Comparison of ENCODE assay signal across 9 cellular contexts in genomic region chr17:77318491-77319210, GRCh38.
DNase-seq lines count a peak whose midpoint lies in the region; ATAC-seq, FAIRE-seq and TF ChIP-seq lines count a peak whose summit lies in the region.
"Had no signal": no experiment of that assay in that cellular context is flagged by ENCODE, and none has a peak within 500 bp of the region (broad histone marks: within the 10 kb centered on the region; RNA-seq: fewer than 3 reads in every experiment).

No MANE protein-coding gene starts in this region.

- no peaks in the 10 kb centered on the region for H3K27me3 Mint-ChIP-seq in activated CD4-positive, alpha-beta memory T cell treated with anti-CD3 and anti-CD28 coated beads for 36 hours
- H3K27me3 Mint-ChIP-seq in activated CD4-positive, alpha-beta memory T cell treated with anti-CD3 and anti-CD28 coated beads, Interleukin-2, amount 10 ng/mL, durations not matched to agents 7 days and 5 days: no peaks in the 10 kb centered on the region
- H3K27me3 Mint-ChIP-seq in activated naive CD8-positive, alpha-beta T cell treated with anti-CD3 and anti-CD28 coated beads for 36 hours: no peaks in the 10 kb centered on the region

- CTCF ChIA-PET in activated CD4-positive, alpha-beta memory T cell treated with anti-CD3 and anti-CD28 coated beads for 36 hours (lab: Charles Lee): no interaction called here
- CTCF ChIA-PET in activated CD4-positive, alpha-beta memory T cell treated with anti-CD3 and anti-CD28 coated beads, Interleukin-2, amount 10 ng/mL, durations not matched to agents 7 days and 5 days (lab: Charles Lee): no interaction called here

- H3K4me3 Mint-ChIP-seq in activated CD4-positive, alpha-beta memory T cell treated with anti-CD3 and anti-CD28 coated beads for 36 hours: no peak overlapping the region
- no peak overlapping the region for H3K4me3 Mint-ChIP-seq in activated CD4-positive, alpha-beta memory T cell treated with anti-CD3 and anti-CD28 coated beads, Interleukin-2, amount 10 ng/mL, durations not matched to agents 7 days and 5 days
- H3K4me3 Mint-ChIP-seq in activated naive CD8-positive, alpha-beta T cell treated with anti-CD3 and anti-CD28 coated beads for 36 hours: peak overlapping the region; percentile 82

- TF ChIP-seq CTCF in keratinocyte (optimal IDR thresholded peaks at IDR 0.05 in 1 of 3, IDR thresholded peaks at IDR 0.05 in 1 of 3, conservative IDR thresholded peaks at IDR 0.05 in 1 of 3; ENCODE audit: extremely low read depth in 1 of 3, insufficient read depth in 2 of 3, low read length in 3 of 3): no peak
- TF ChIP-seq CTCF in thyroid gland (IDR thresholded peaks at IDR 0.05): no peak

- 20 to 31% methylated on average over 13 to 14 of the region's 14 CpGs for WGBS in thyroid gland, 2 donors

- peaks cover 73% of the 10 kb centered on the region for H3K79me2 ChIP-seq in keratinocyte (ENCODE audit: control insufficient read depth, insufficient read depth, low read length)

- no peak for DNase-seq in activated CD4-positive, alpha-beta memory T cell treated with anti-CD3 and anti-CD28 coated beads for 36 hours
- DNase-seq in activated CD4-positive, alpha-beta memory T cell treated with anti-CD3 and anti-CD28 coated beads, Interleukin-2, amount 10 ng/mL, durations not matched to agents 7 days and 5 days: no peak
- no peak for DNase-seq in activated naive CD8-positive, alpha-beta T cell treated with anti-CD3 and anti-CD28 coated beads for 36 hours
- DNase-seq in keratinocyte (ENCODE audit: low read depth, low spot score) (no peak), thyroid gland (peak; percentile 74 to 79), H54 (ENCODE audit: insufficient read length, low spot score) (no peak), amniotic stem cell (lab: John Stamatoyannopoulos, UW) (no peak)
- DNase-seq: NCI-H2029 had no signal

- H3K36me3 Mint-ChIP-seq in activated CD4-positive, alpha-beta memory T cell treated with anti-CD3 and anti-CD28 coated beads for 36 hours: no peaks in the 10 kb centered on the region
- H3K36me3 Mint-ChIP-seq in activated CD4-positive, alpha-beta memory T cell treated with anti-CD3 and anti-CD28 coated beads, Interleukin-2, amount 10 ng/mL, durations not matched to agents 7 days and 5 days (ENCODE audit: low read depth): no peaks in the 10 kb centered on the region
- H3K36me3 Mint-ChIP-seq in activated naive CD8-positive, alpha-beta T cell treated with anti-CD3 and anti-CD28 coated beads for 36 hours: no peaks in the 10 kb centered on the region

- H3K27me3 ChIP-seq in keratinocyte (ENCODE audit: control insufficient read depth, extremely low read depth, insufficient read depth, low read length): no peaks in the 10 kb centered on the region
- H3K27me3 ChIP-seq in thyroid gland: no peaks in the 10 kb centered on the region

- H3K36me3 ChIP-seq in keratinocyte (ENCODE audit: control insufficient read depth in 2 of 2, extremely low read depth in 1 of 2, insufficient read depth in 2 of 2, low read length in 2 of 2) (peaks cover 11 to 22% of the 10 kb centered on the region in 2 experiments), thyroid gland (no peaks in the 10 kb centered on the region)

- dilution Hi-C loops in keratinocyte (cut with MboI; ENCODE audit: extremely low pct_ligation_motif_present, low sequenced_read_pairs): no loop called here

- peak overlapping the region in 2 of 3 experiments; percentile 46 to 83 for H3K4me3 ChIP-seq in keratinocyte (ENCODE audit: control insufficient read depth in 2 of 3, extremely low read depth in 1 of 3, insufficient read depth in 2 of 3, low read depth in 1 of 3, low read length in 3 of 3)
- no peak overlapping the region for H3K4me3 ChIP-seq in thyroid gland (replicated peaks in 1 of 3)

- H2AFZ ChIP-seq in keratinocyte (ENCODE audit: control insufficient read depth, low read length): no peak overlapping the region

- peaks cover 10% of the 10 kb centered on the region for H3K9me1 ChIP-seq in keratinocyte (ENCODE audit: control insufficient read depth, extremely low read depth, insufficient read depth, low read length)

- peak overlapping the region; percentile 93 for H3K27ac Mint-ChIP-seq in activated CD4-positive, alpha-beta memory T cell treated with anti-CD3 and anti-CD28 coated beads for 36 hours
- H3K27ac Mint-ChIP-seq in activated CD4-positive, alpha-beta memory T cell treated with anti-CD3 and anti-CD28 coated beads, Interleukin-2, amount 10 ng/mL, durations not matched to agents 7 days and 5 days: no peak overlapping the region
- peak overlapping the region; percentile 89 for H3K27ac Mint-ChIP-seq in activated naive CD8-positive, alpha-beta T cell treated with anti-CD3 and anti-CD28 coated beads for 36 hours

- no peaks in the 10 kb centered on the region for H3K9me3 Mint-ChIP-seq in activated CD4-positive, alpha-beta memory T cell treated with anti-CD3 and anti-CD28 coated beads for 36 hours
- no peaks in the 10 kb centered on the region for H3K9me3 Mint-ChIP-seq in activated CD4-positive, alpha-beta memory T cell treated with anti-CD3 and anti-CD28 coated beads, Interleukin-2, amount 10 ng/mL, durations not matched to agents 7 days and 5 days
- H3K9me3 Mint-ChIP-seq in activated naive CD8-positive, alpha-beta T cell treated with anti-CD3 and anti-CD28 coated beads for 36 hours: no peaks in the 10 kb centered on the region

- POLR2A ChIA-PET in activated CD4-positive, alpha-beta memory T cell treated with anti-CD3 and anti-CD28 coated beads for 36 hours (lab: Charles Lee): no interaction called here
- POLR2A ChIA-PET in activated CD4-positive, alpha-beta memory T cell treated with anti-CD3 and anti-CD28 coated beads, Interleukin-2, amount 10 ng/mL, durations not matched to agents 7 days and 5 days (lab: Charles Lee): no interaction called here

- H3K4me1 ChIP-seq in keratinocyte (ENCODE audit: control insufficient read depth, extremely low read depth, insufficient read depth, low read length) (peaks cover 70% of the 10 kb centered on the region), thyroid gland (peaks cover 63 to 82% of the 10 kb centered on the region in 2 donors)

- H3K4me1 Mint-ChIP-seq in activated CD4-positive, alpha-beta memory T cell treated with anti-CD3 and anti-CD28 coated beads for 36 hours (ENCODE audit: low read depth): peaks cover 25% of the 10 kb centered on the region
- H3K4me1 Mint-ChIP-seq in activated CD4-positive, alpha-beta memory T cell treated with anti-CD3 and anti-CD28 coated beads, Interleukin-2, amount 10 ng/mL, durations not matched to agents 7 days and 5 days: peaks cover 28% of the 10 kb centered on the region
- peaks cover 22% of the 10 kb centered on the region for H3K4me1 Mint-ChIP-seq in activated naive CD8-positive, alpha-beta T cell treated with anti-CD3 and anti-CD28 coated beads for 36 hours

- no peak for ATAC-seq in GM21390 (IDR thresholded peaks at IDR 0.05; ENCODE audit: unreplicated experiment)

- intact Hi-C loops in activated CD4-positive, alpha-beta memory T cell treated with anti-CD3 and anti-CD28 coated beads for 36 hours (cut with micrococcal nuclease): no loop called here
- intact Hi-C loops in thyroid gland (cut with DNase I): no loop called here

- peaks cover 13% of the 10 kb centered on the region for H4K20me1 ChIP-seq in keratinocyte (ENCODE audit: control insufficient read depth, extremely low read depth, insufficient read depth, low read length)

- H3K27ac ChIP-seq in keratinocyte (ENCODE audit: control insufficient read depth, insufficient read depth, low read length): peak overlapping the region; percentile 95
- peak overlapping the region; percentile 92 to 100 (median 95) for H3K27ac ChIP-seq in thyroid gland

- H3K9me3 ChIP-seq in keratinocyte (ENCODE audit: control insufficient read depth, low read depth, low read length) (no peaks in the 10 kb centered on the region), thyroid gland (no peaks in the 10 kb centered on the region)

- TF ChIP-seq POLR2A in thyroid gland (IDR thresholded peaks at IDR 0.05) (no peak), H54 (IDR thresholded peaks at IDR 0.05; ENCODE audit: low read depth, low read length) (no peak)

- FAIRE-seq in keratinocyte (lab: Jason Lieb, UNC) (no peak), H54 (lab: Jason Lieb, UNC) (no peak)

- H3K9ac ChIP-seq in keratinocyte (ENCODE audit: control insufficient read depth, extremely low read depth, insufficient read depth, low read length): peak overlapping the region; percentile 95

- peak overlapping the region; percentile 99 for H3K4me2 ChIP-seq in keratinocyte (ENCODE audit: control insufficient read depth, extremely low read depth, insufficient read depth, low read depth, low read length)

Comparison
In these comparisons a context has a peak if more than half of its experiments do, and no peak if none do; other contexts are left out.
1. DNase-seq: peak in thyroid gland (2 of 2); none in activated CD4-positive, alpha-beta memory T cell treated with anti-CD3 and anti-CD28 coated beads for 36 hours (single experiment), activated CD4-positive, alpha-beta memory T cell treated with anti-CD3 and anti-CD28 coated beads, Interleukin-2, amount 10 ng/mL, durations not matched to agents 7 days and 5 days (single experiment), activated naive CD8-positive, alpha-beta T cell treated with anti-CD3 and anti-CD28 coated beads for 36 hours (single experiment), keratinocyte (single experiment), H54 (single experiment) and amniotic stem cell (single experiment).
2. H3K4me3 ChIP-seq: peak in keratinocyte (2 of 3); none in thyroid gland (0 of 3).